Comparison of ENCODE assay signal across 8 cellular contexts in the genomic region with DNA sequence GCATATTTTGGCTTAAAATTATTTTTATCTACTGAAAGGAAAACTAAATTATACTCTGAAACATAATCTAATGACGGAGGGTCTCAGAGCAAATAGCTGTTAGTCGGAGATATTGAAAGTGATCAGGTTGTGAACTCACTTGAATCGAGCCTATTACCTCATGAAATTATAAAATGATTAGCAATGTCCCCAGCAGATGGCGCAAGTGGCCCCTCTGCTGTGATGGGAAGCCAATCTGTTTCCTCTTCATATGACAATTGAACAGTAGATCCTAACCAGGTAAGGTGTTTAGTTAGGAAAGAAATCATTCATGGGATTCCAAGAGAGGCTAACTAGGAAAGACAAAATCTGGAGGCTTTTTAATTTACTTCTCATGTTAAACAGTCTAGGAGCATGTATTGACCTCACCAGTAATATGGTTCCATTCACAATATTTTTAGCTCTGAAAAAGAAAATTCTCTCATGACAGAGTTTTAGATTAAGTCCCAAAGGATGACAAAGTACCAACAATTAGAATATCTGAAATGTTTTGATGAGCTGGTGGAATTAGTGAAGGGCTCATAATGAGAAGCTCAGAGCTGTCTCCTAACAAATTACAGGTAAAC. TPM values are rescaled to one million over a fixed set of nuclear protein-coding genes. Genes with fewer than 3 reads are reported as not detected.
DNase-seq lines count a peak whose midpoint lies in the region; ATAC-seq, FAIRE-seq and TF ChIP-seq lines count a peak whose summit lies in the region.

No MANE protein-coding gene starts in this region.

- peak; percentile 60 for DNase-seq in Jurkat, Clone E6-1 (ENCODE audit: low read depth, low spot score)
- DNase-seq in PC-3 (peak; percentile 87), activated T-cell treated with anti-CD3 and anti-CD28 coated beads for 24 hours (ENCODE audit: low read depth) (peak; percentile 68)
- peak; percentile 44 to 85 (median 70) for DNase-seq in naive thymus-derived CD8-positive, alpha-beta T cell
- peak; percentile 71 to 84 for DNase-seq in stimulated activated effector memory CD8-positive, alpha-beta T cell treated with anti-CD3 and anti-CD28 coated beads, Interleukin-12 subunit alpha, Interleukin-12 subunit beta, amount 100 ng/mL, for 72 hours (ENCODE audit: low spot score in 2 of 2)

- H4K20me1 ChIP-seq in PC-3 (ENCODE audit: low read length), result no peaks in the 10 kb centered on the region

- FAIRE-seq in G401.6 (lab: Jason Lieb, UNC), result peak; percentile 90

- H3K9me2 ChIP-seq in PC-3 (replicated peaks; ENCODE audit: low read length), result no peaks in the 10 kb centered on the region

- H3K4me3 Mint-ChIP-seq in naive thymus-derived CD8-positive, alpha-beta T cell, result no peak overlapping the region
- no peak overlapping the region for H3K4me3 Mint-ChIP-seq in stimulated activated effector memory CD8-positive, alpha-beta T cell treated with anti-CD3 and anti-CD28 coated beads, Interleukin-12 subunit alpha, Interleukin-12 subunit beta, amount 100 ng/mL, for 72 hours

- no peaks in the 10 kb centered on the region for H3K79me2 ChIP-seq in PC-3 (ENCODE audit: low read length)

- H3K27me3 ChIP-seq in PC-3 (ENCODE audit: low read length), result no peaks in the 10 kb centered on the region

- no peaks in the 10 kb centered on the region for H3K9me3 Mint-ChIP-seq in naive thymus-derived CD8-positive, alpha-beta T cell
- no peaks in the 10 kb centered on the region for H3K9me3 Mint-ChIP-seq in stimulated activated effector memory CD8-positive, alpha-beta T cell treated with anti-CD3 and anti-CD28 coated beads, Interleukin-12 subunit alpha, Interleukin-12 subunit beta, amount 100 ng/mL, for 72 hours

- H3K27ac ChIP-seq in PC-3 (ENCODE audit: low read length), result no peak overlapping the region

- CTCF ChIA-PET in PC-3 (lab: Charles Lee), result interaction anchor here (0.6 to 3.3 kb wide), 8 partner anchors 9 to 205 kb away, joined by 3 to 62 read pairs (median 4); no protein-coding TSS in a partner anchor

- H3K36me3 Mint-ChIP-seq in naive thymus-derived CD8-positive, alpha-beta T cell, result no peaks in the 10 kb centered on the region
- no peaks in the 10 kb centered on the region for H3K36me3 Mint-ChIP-seq in stimulated activated effector memory CD8-positive, alpha-beta T cell treated with anti-CD3 and anti-CD28 coated beads, Interleukin-12 subunit alpha, Interleukin-12 subunit beta, amount 100 ng/mL, for 72 hours

- H3F3A ChIP-seq in PC-3 (ENCODE audit: low read length, unreplicated experiment), result no peaks in the 10 kb centered on the region

- no TSS peak for BruUV-seq in PC-3 (replicated peaks; lab: Mats Ljungman, UMichigan)

- no peak overlapping the region for H2AFZ ChIP-seq in PC-3 (ENCODE audit: low read length)

- intact Hi-C loops in PC-3 (cut with micrococcal nuclease), result loop anchor here (1.0 to 5.0 kb wide), 5 partner anchors 26 to 206 kb away; no protein-coding TSS in a partner anchor

- H3K27ac Mint-ChIP-seq in naive thymus-derived CD8-positive, alpha-beta T cell, result no peak overlapping the region
- no peak overlapping the region for H3K27ac Mint-ChIP-seq in stimulated activated effector memory CD8-positive, alpha-beta T cell treated with anti-CD3 and anti-CD28 coated beads, Interleukin-12 subunit alpha, Interleukin-12 subunit beta, amount 100 ng/mL, for 72 hours

- H3K4me3 ChIP-seq in Jurkat, Clone E6-1 (ENCODE audit: low read length), result no peak overlapping the region
- H3K4me3 ChIP-seq in PC-3 (ENCODE audit: low read length), result no peak overlapping the region

- peak overlapping the region; percentile 59; the same call in 1 of the 2 replicates for H3K4me2 ChIP-seq in PC-3 (ENCODE audit: low read length)

- H3K27me3 Mint-ChIP-seq in naive thymus-derived CD8-positive, alpha-beta T cell, result peaks cover 0 to 2% (median 0%) of the 10 kb centered on the region in 5 donors

- POLR2A ChIA-PET in PC-3 (lab: Charles Lee; ENCODE audit: unreplicated experiment), result no interaction called here
- POLR2A ChIA-PET in naive thymus-derived CD8-positive, alpha-beta T cell (lab: Charles Lee), result interaction anchor here (1.4 to 2.1 kb wide), 3 partner anchors 30 to 57 kb away, joined by 5 to 6 read pairs (median 5); a partner anchor contains a TSS

- no peaks in the 10 kb centered on the region for H3K36me3 ChIP-seq in PC-3 (ENCODE audit: low read depth, low read length)

- H3K9ac ChIP-seq in PC-3 (ENCODE audit: low read length), result no peak overlapping the region

- H3K9me3 ChIP-seq in PC-3 (ENCODE audit: low read length), result no peaks in the 10 kb centered on the region

- no peaks in the 10 kb centered on the region for H3K4me1 ChIP-seq in PC-3 (ENCODE audit: insufficient read depth, low read length)

- TF ChIP-seq CTCF in PC-3 (conservative IDR thresholded peaks at IDR 0.05; ENCODE audit: low read depth, low read length), result peak; percentile 91

- ATAC-seq in PC-3 (peak; percentile 84), esophagus mucosa (peak; percentile 79), GM18873 (IDR thresholded peaks at IDR 0.05; ENCODE audit: low FRiP score, unreplicated experiment) (no peak)
- peak; percentile 63 to 77 for ATAC-seq in naive thymus-derived CD8-positive, alpha-beta T cell
- peak; percentile 68 for ATAC-seq in stimulated activated effector memory CD8-positive, alpha-beta T cell treated with anti-CD3 and anti-CD28 coated beads, Interleukin-12 subunit alpha, Interleukin-12 subunit beta, amount 100 ng/mL, for 72 hours

- no peaks in the 10 kb centered on the region for H3K4me1 Mint-ChIP-seq in naive thymus-derived CD8-positive, alpha-beta T cell
- H3K4me1 Mint-ChIP-seq in stimulated activated effector memory CD8-positive, alpha-beta T cell treated with anti-CD3 and anti-CD28 coated beads, Interleukin-12 subunit alpha, Interleukin-12 subunit beta, amount 100 ng/mL, for 72 hours, result no peaks in the 10 kb centered on the region

RNA-seq across cellular contexts. Expression of a gene that starts 29.9 kb away (rescaled TPM):
- polyA plus RNA-seq in Jurkat, Clone E6-1 (2012; ENCODE audit: insufficient read depth, insufficient read length), result 42.0 TPM
- total RNA-seq in PC-3 (2014; rRNA removed) (15.8 and 17.9 TPM in 2 replicates), esophagus mucosa (25.7 TPM)
- total RNA-seq in naive thymus-derived CD8-positive, alpha-beta T cell, result 10 to 100 TPM; 78.2 to 85.6 TPM
- polyA plus RNA-seq in naive thymus-derived CD8-positive, alpha-beta T cell, result 10 to 100 TPM; 37.1 to 40.9 (median 37.5) TPM

RNA-seq across cellular contexts. Expression of a gene that starts 43.3 kb away (rescaled TPM):
- polyA plus RNA-seq in Jurkat, Clone E6-1 (2012; ENCODE audit: insufficient read depth, insufficient read length), result 29.6 TPM
- 38.2 and 45.6 TPM in 2 replicates for total RNA-seq in PC-3 (2014; rRNA removed)
- 140 TPM for total RNA-seq in esophagus mucosa
- total RNA-seq in naive thymus-derived CD8-positive, alpha-beta T cell, result 1 to 10 TPM; 7.8 to 9.5 TPM
- polyA plus RNA-seq in naive thymus-derived CD8-positive, alpha-beta T cell, result 1 to 10 TPM; 4.3 to 8.2 (median 4.5) TPM
